Comparison of ENCODE assay signal across 8 cellular contexts in the genomic region with DNA sequence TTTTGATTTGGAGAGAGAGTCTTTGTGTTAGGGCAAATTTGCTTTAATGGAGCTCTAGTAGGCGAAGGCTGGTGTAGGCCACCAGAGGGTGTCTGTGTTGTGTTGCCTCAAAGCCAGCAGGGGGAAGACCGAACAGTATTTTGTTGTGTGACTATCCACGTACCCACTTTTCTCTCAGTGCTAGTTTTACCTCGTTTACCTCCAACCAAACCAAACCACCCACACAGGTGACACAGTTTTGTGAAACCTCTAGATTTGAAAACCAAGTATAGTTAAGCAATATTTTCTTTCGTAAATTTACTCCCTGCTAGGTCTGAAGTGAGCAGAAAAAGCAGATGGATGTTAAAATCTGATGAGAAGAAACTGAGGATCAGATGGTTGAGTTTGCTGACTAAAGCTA. TPM values are rescaled to one million over a fixed set of nuclear protein-coding genes. Genes with fewer than 3 reads are reported as not detected.
DNase-seq lines count a peak whose midpoint lies in the region; ATAC-seq, FAIRE-seq and TF ChIP-seq lines count a peak whose summit lies in the region.

No MANE protein-coding gene starts in this region.

- no peak overlapping the region for H2AFZ ChIP-seq in HepG2 (ENCODE audit: low read length)

- H3K27me3 Mint-ChIP-seq in WTC11 (ENCODE audit: low read depth): no peaks in the 10 kb centered on the region

- peaks cover 35% of the 10 kb centered on the region for H3K4me1 ChIP-seq in HepG2 (ENCODE audit: insufficient read depth, low read length)

- H3K9ac ChIP-seq in HepG2 (ENCODE audit: insufficient read depth, low read depth, low read length): peak overlapping the region; percentile 25; the same call in 1 of the 2 replicates

- H3K4me3 Mint-ChIP-seq in WTC11: no peak overlapping the region

- CTCF ChIA-PET in WTC11 (lab: Charles Lee) (interaction anchor here (0.6 to 2.7 kb wide), 56 partner anchors 9 to 222 kb away, joined by 3 to 92 read pairs (median 4); partner anchors contain the start of genes AAAS, ATF7, ATP5MC2 and CISTR), HepG2 (lab: Yijun Ruan, JAX; ENCODE audit: low intra/inter-chr PET ratio, low total read pairs) (interaction anchor here (1.9 to 3.6 kb wide), 2 partner anchors 133 to 203 kb away, joined by 6 to 76 read pairs; partner anchors contain the start of gene ATP5MC2)

- no peaks in the 10 kb centered on the region for H3K9me3 Mint-ChIP-seq in WTC11

- peaks cover 7 to 29% of the 10 kb centered on the region in 2 experiments; a peak in 4 of 5 replicates for H3K36me3 ChIP-seq in HepG2 (replicated peaks in 1 of 2; ENCODE audit: control insufficient read depth in 1 of 2, insufficient read depth in 2 of 2, low read length in 2 of 2)

- peak; percentile 22; the same call in 1 of the 2 replicates for TF ChIP-seq CTCF in WTC11 (IDR thresholded peaks at IDR 0.05)
- peak; percentile 69 for TF ChIP-seq CTCF in HepG2 (CRISPR knock-in tag; IDR thresholded peaks at IDR 0.05)

- intact Hi-C loops in HepG2 (cut with micrococcal nuclease; ENCODE audit: unreplicated experiment): loop anchor here (1.0 to 5.0 kb wide), 2 partner anchors 114 to 133 kb away; partner anchors contain the start of gene ATP5MC2

- H3K4me3 ChIP-seq in HepG2 (replicated peaks in 1 of 3; ENCODE audit: insufficient read depth in 1 of 3, low read depth in 2 of 3, low read length in 3 of 3): no peak overlapping the region

- no peak overlapping the region for H3K4me2 ChIP-seq in HepG2 (ENCODE audit: low read depth, low read length)

- H3K27me3 ChIP-seq in HepG2 (ENCODE audit: control insufficient read depth in 1 of 2, insufficient read depth in 2 of 2, low read length in 2 of 2): no peaks in the 10 kb centered on the region

- POLR2A ChIA-PET in WTC11 (lab: Charles Lee) (interaction anchor here (1.0 kb wide), 2 partner anchors 80 to 132 kb away, joined by 5 to 7 read pairs; partner anchors contain the start of gene ATP5MC2), HepG2 (lab: Yijun Ruan, JAX) (interaction anchor here (1.0 to 6.8 kb wide), 4 partner anchors 43 to 132 kb away, joined by 4 to 65 read pairs (median 7); partner anchors contain the start of genes ATF7, ATP5MC2 and TARBP2)

- H3K36me3 Mint-ChIP-seq in WTC11: peaks cover 9% of the 10 kb centered on the region

- H3K79me2 ChIP-seq in HepG2 (ENCODE audit: insufficient read depth, low read length): no peaks in the 10 kb centered on the region

- 50% methylated on average over 5 of the region's 5 CpGs for WGBS in HepG2 (ENCODE audit: low lambda C conversion rate)

- peak; percentile 63 for FAIRE-seq in HepG2 (lab: Jason Lieb, UNC)

- H4K20me1 ChIP-seq in HepG2 (ENCODE audit: insufficient read depth, low read length): no peaks in the 10 kb centered on the region

- BruUV-seq in HepG2 (replicated peaks; lab: Mats Ljungman, UMichigan): no TSS peak

- peaks cover 8% of the 10 kb centered on the region for H3K4me1 Mint-ChIP-seq in WTC11

- TF ChIP-seq EP300 in HepG2 (IDR thresholded peaks at IDR 0.05; ENCODE audit: low read depth in 2 of 2, low read length in 2 of 2) (no peak), HepG2 (CRISPR knock-in tag; IDR thresholded peaks at IDR 0.05; ENCODE audit: borderline replicate concordance) (no peak)

- TF ChIP-seq RAD21 in HepG2 (CRISPR knock-in tag; IDR thresholded peaks at IDR 0.05): peak; percentile 75

- in situ Hi-C loops in HepG2 (cut with HindIII; ENCODE audit: extremely low pct_ligation_motif_present, low pct_unique_long_range_greater_than_20kb): loop anchor here (5.0 kb wide), 1 partner anchor 134 kb away; the partner anchor contains the start of gene ATP5MC2

- H3K27ac ChIP-seq in cingulate gyrus (ENCODE audit: low read depth, low read length) (peak overlapping the region; percentile 49), HepG2 (ENCODE audit: extremely low read length, insufficient read depth, low read length) (no peak overlapping the region)

- H3K27ac Mint-ChIP-seq in WTC11: peak overlapping the region; percentile 46

- no peak for TF ChIP-seq POLR2A in HepG2 (IDR thresholded peaks at IDR 0.05; ENCODE audit: insufficient read depth in 1 of 2, low read depth in 2 of 2, low read length in 2 of 2)

- DNase-seq in GM04503 (ENCODE audit: low read depth) (peak; percentile 16), NCI-H2171 (lab: John Stamatoyannopoulos, UW) (peak; percentile 21), WTC11 (ENCODE audit: low spot score) (peak; percentile 46), HepG2 (ENCODE audit: low spot score) (peak; percentile 68)
- peak; percentile 25 to 28 for DNase-seq in stimulated activated CD4-positive, alpha-beta T cell treated with anti-CD3 and anti-CD28 coated beads, Interleukin-4, amount 100 ng/mL, for 48 hours (ENCODE audit: low read depth in 2 of 2)

- ATAC-seq in HG02623 (IDR thresholded peaks at IDR 0.05; ENCODE audit: unreplicated experiment) (peak; percentile 72), WTC11 (peak; percentile 96), HepG2 (peak; percentile 90), HG03520 (IDR thresholded peaks at IDR 0.05; ENCODE audit: unreplicated experiment) (no peak)

- H3K9me3 ChIP-seq in HepG2 (ENCODE audit: low read length): no peaks in the 10 kb centered on the region

RNA-seq across cellular contexts. Expression of gene NPFF, which starts 36.3 kb away (rescaled TPM):
- 0.57 to 0.80 TPM (median 0.59 TPM) in 3 replicates for total RNA-seq in WTC11 (2021)
- total RNA-seq in HepG2 (2016; rRNA removed; fragmentation: Illumina TruSeq; extraction: Trizol): 0.51 TPM in 1 of 2 replicates, not detected in the other
- total RNA-seq in HepG2 (2016; cell fraction: cytosol; rRNA removed; fragmentation: Illumina TruSeq; extraction: Trizol; ENCODE audit: low read depth): not detected in 2 replicates
- 0.56 TPM in 1 of 2 replicates, not detected in the other for total RNA-seq in HepG2 (2016; cell fraction: insoluble cytoplasmic fraction; rRNA removed; fragmentation: Illumina TruSeq; extraction: Trizol)
- not detected in 2 replicates for total RNA-seq in HepG2 (2016; cell fraction: membrane; rRNA removed; fragmentation: Illumina TruSeq; extraction: Trizol)
- total RNA-seq in HepG2 (2016; cell fraction: nucleus; rRNA removed; fragmentation: Illumina TruSeq; extraction: Trizol): not detected in 2 replicates
- not detected in 2 replicates for polyA plus RNA-seq in HepG2 (2011; rRNA removed)
- not detected in 2 replicates for polyA plus RNA-seq in HepG2 (2011; cell fraction: cytosol; rRNA removed)
- polyA plus RNA-seq in HepG2 (2011; cell fraction: nucleus; rRNA removed): 0.48 TPM in 1 of 2 replicates, not detected in the other
- polyA plus RNA-seq in HepG2 (2012): 0.41 TPM in 1 of 2 replicates, not detected in the other
- 0.25 TPM in 1 of 2 replicates, not detected in the other for polyA plus RNA-seq in HepG2 (2016; cell fraction: cytosol; fragmentation: Illumina TruSeq; extraction: Trizol; ENCODE audit: low read depth)
- not detected in 2 replicates for polyA plus RNA-seq in HepG2 (2016; cell fraction: insoluble cytoplasmic fraction; fragmentation: Illumina TruSeq; extraction: Trizol; ENCODE audit: low read depth)
- polyA plus RNA-seq in HepG2 (2016; cell fraction: membrane; fragmentation: Illumina TruSeq; extraction: Trizol; ENCODE audit: low read depth): not detected in 2 replicates
- polyA plus RNA-seq in HepG2 (2016; cell fraction: nucleus; fragmentation: Illumina TruSeq; extraction: Trizol; ENCODE audit: insufficient read depth, low read depth): 1.2 TPM in 1 of 2 replicates, not detected in the other
- not detected in 2 replicates for polyA minus RNA-seq in HepG2 (2011; rRNA and poly(A)+ RNA removed; ENCODE audit: low replicate concordance)
- polyA minus RNA-seq in HepG2 (2011; cell fraction: cytosol; rRNA and poly(A)+ RNA removed): not detected in 2 replicates
- not detected in 2 replicates for polyA minus RNA-seq in HepG2 (2011; cell fraction: nucleus; rRNA and poly(A)+ RNA removed)

RNA-seq across cellular contexts. Expression of gene TARBP2, which starts 42.5 kb away (rescaled TPM):
- 69.0 to 74.0 TPM (median 69.1 TPM) in 3 replicates for total RNA-seq in WTC11 (2021)
- 39.5 and 55.5 TPM in 2 replicates for total RNA-seq in HepG2 (2016; rRNA removed; fragmentation: Illumina TruSeq; extraction: Trizol)
- 73.3 and 74.5 TPM in 2 replicates for total RNA-seq in HepG2 (2016; cell fraction: cytosol; rRNA removed; fragmentation: Illumina TruSeq; extraction: Trizol; ENCODE audit: low read depth)
- total RNA-seq in HepG2 (2016; cell fraction: insoluble cytoplasmic fraction; rRNA removed; fragmentation: Illumina TruSeq; extraction: Trizol): 37.9 and 54.0 TPM in 2 replicates
- 79.2 and 87.3 TPM in 2 replicates for total RNA-seq in HepG2 (2016; cell fraction: membrane; rRNA removed; fragmentation: Illumina TruSeq; extraction: Trizol)
- 45.3 and 52.6 TPM in 2 replicates for total RNA-seq in HepG2 (2016; cell fraction: nucleus; rRNA removed; fragmentation: Illumina TruSeq; extraction: Trizol)
- 47.0 and 49.2 TPM in 2 replicates for polyA plus RNA-seq in HepG2 (2011; rRNA removed)
- 34.4 and 52.5 TPM in 2 replicates for polyA plus RNA-seq in HepG2 (2011; cell fraction: cytosol; rRNA removed)
- 186 and 198 TPM in 2 replicates for polyA plus RNA-seq in HepG2 (2011; cell fraction: nucleus; rRNA removed)
- polyA plus RNA-seq in HepG2 (2012): 22.1 and 25.4 TPM in 2 replicates
- 64.6 and 72.6 TPM in 2 replicates for polyA plus RNA-seq in HepG2 (2016; cell fraction: cytosol; fragmentation: Illumina TruSeq; extraction: Trizol; ENCODE audit: low read depth)
- 32.5 and 37.2 TPM in 2 replicates for polyA plus RNA-seq in HepG2 (2016; cell fraction: insoluble cytoplasmic fraction; fragmentation: Illumina TruSeq; extraction: Trizol; ENCODE audit: low read depth)
- polyA plus RNA-seq in HepG2 (2016; cell fraction: membrane; fragmentation: Illumina TruSeq; extraction: Trizol; ENCODE audit: low read depth): 60.8 and 63.3 TPM in 2 replicates
- 85.1 and 85.5 TPM in 2 replicates for polyA plus RNA-seq in HepG2 (2016; cell fraction: nucleus; fragmentation: Illumina TruSeq; extraction: Trizol; ENCODE audit: insufficient read depth, low read depth)
- 46.1 and 74.4 TPM in 2 replicates for polyA minus RNA-seq in HepG2 (2011; rRNA and poly(A)+ RNA removed; ENCODE audit: low replicate concordance)
- polyA minus RNA-seq in HepG2 (2011; cell fraction: cytosol; rRNA and poly(A)+ RNA removed): 11.2 and 16.6 TPM in 2 replicates
- 46.1 and 50.8 TPM in 2 replicates for polyA minus RNA-seq in HepG2 (2011; cell fraction: nucleus; rRNA and poly(A)+ RNA removed)

RNA-seq across cellular contexts. Expression of gene MAP3K12, which starts 44.3 kb away (rescaled TPM):
- total RNA-seq in WTC11 (2021) (23.6 to 27.9 TPM (median 25.1 TPM) in 3 replicates), HepG2 (2016; rRNA removed; fragmentation: Illumina TruSeq; extraction: Trizol) (0.13 and 0.20 TPM in 2 replicates)
- under 0.01 and 0.10 TPM in 2 replicates for total RNA-seq in HepG2 (2016; cell fraction: cytosol; rRNA removed; fragmentation: Illumina TruSeq; extraction: Trizol; ENCODE audit: low read depth)
- 0.25 and 0.28 TPM in 2 replicates for total RNA-seq in HepG2 (2016; cell fraction: insoluble cytoplasmic fraction; rRNA removed; fragmentation: Illumina TruSeq; extraction: Trizol)
- total RNA-seq in HepG2 (2016; cell fraction: membrane; rRNA removed; fragmentation: Illumina TruSeq; extraction: Trizol): 0.03 and 0.25 TPM in 2 replicates
- total RNA-seq in HepG2 (2016; cell fraction: nucleus; rRNA removed; fragmentation: Illumina TruSeq; extraction: Trizol): 0.16 and 0.28 TPM in 2 replicates
- polyA plus RNA-seq in HepG2 (2011; rRNA removed): 1.1 and 1.3 TPM in 2 replicates
- 0.23 and 0.60 TPM in 2 replicates for polyA plus RNA-seq in HepG2 (2011; cell fraction: cytosol; rRNA removed)
- polyA plus RNA-seq in HepG2 (2011; cell fraction: nucleus; rRNA removed): 5.5 and 6.6 TPM in 2 replicates
- 1.9 and 2.3 TPM in 2 replicates for polyA plus RNA-seq in HepG2 (2012)
- polyA plus RNA-seq in HepG2 (2016; cell fraction: cytosol; fragmentation: Illumina TruSeq; extraction: Trizol; ENCODE audit: low read depth): 0.02 TPM in 1 of 2 replicates, not detected in the other
- polyA plus RNA-seq in HepG2 (2016; cell fraction: insoluble cytoplasmic fraction; fragmentation: Illumina TruSeq; extraction: Trizol; ENCODE audit: low read depth): 0.05 and 0.10 TPM in 2 replicates
- polyA plus RNA-seq in HepG2 (2016; cell fraction: membrane; fragmentation: Illumina TruSeq; extraction: Trizol; ENCODE audit: low read depth): not detected in 2 replicates
- polyA plus RNA-seq in HepG2 (2016; cell fraction: nucleus; fragmentation: Illumina TruSeq; extraction: Trizol; ENCODE audit: insufficient read depth, low read depth): 0.34 and 1.5 TPM in 2 replicates
- 1.4 and 3.4 TPM in 2 replicates for polyA minus RNA-seq in HepG2 (2011; rRNA and poly(A)+ RNA removed; ENCODE audit: low replicate concordance)
- 0.26 and 0.49 TPM in 2 replicates for polyA minus RNA-seq in HepG2 (2011; cell fraction: cytosol; rRNA and poly(A)+ RNA removed)
- 1.3 and 1.6 TPM in 2 replicates for polyA minus RNA-seq in HepG2 (2011; cell fraction: nucleus; rRNA and poly(A)+ RNA removed)

Comparison
In these comparisons a context has a peak if more than half of its experiments do, and no peak if none do; other contexts are left out.
1. DNase-seq: peak in every context shown above with its lines; median percentile 68 in HepG2; 46 in WTC11; 26 in stimulated activated CD4-positive, alpha-beta T cell treated with anti-CD3 and anti-CD28 coated beads, Interleukin-4, amount 100 ng/mL, for 48 hours; 21 in NCI-H2171; 16 in GM04503.
2. RNA of gene MAP3K12, which starts 44.3 kb away (total RNA-seq): 23.6 to 27.9 TPM in WTC11; under 0.01 to 0.28 TPM in HepG2; every median in the first group is over 10 times any median in the second.